12 cellular contexts compared by ENCODE assay signal in the genomic region with DNA sequence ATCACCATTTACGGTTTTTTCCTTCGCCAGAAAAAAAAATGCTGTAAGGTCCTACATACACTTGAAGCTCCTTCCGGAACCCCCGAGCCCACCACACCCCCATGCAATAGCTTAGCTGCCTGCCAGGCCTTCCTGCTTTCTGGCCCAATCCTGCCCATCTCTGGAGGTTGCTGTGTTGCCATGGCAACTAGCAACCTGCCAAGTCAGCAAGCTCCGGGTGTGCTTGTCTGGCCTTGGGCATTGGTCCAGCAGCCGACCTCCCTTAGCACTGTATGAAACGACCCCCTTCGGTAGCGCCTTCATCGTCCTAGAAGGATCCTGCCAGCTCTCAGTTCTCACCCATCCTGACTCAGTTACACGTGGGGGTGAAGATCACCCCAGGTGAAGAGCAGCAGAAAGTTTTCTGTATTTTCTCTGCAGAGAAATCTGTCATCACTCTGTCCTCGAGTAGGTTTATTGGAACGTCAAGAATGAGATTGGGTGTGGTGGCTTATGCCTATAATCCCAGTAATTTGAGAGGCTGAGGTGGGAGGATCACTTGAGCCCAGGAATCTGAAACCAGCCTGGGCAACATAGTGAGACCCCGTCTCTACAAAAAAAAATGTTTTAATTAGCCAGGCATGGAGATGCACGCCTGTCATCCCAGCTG. TPM values are rescaled to one million over a fixed set of nuclear protein-coding genes. Genes with fewer than 3 reads are reported as not detected.
DNase-seq lines count a peak whose midpoint lies in the region; ATAC-seq and TF ChIP-seq lines count a peak whose summit lies in the region.
"Had no signal": no experiment of that assay in that cellular context is flagged by ENCODE, and none has a peak within 500 bp of the region (broad histone marks: within the 10 kb centered on the region; RNA-seq: fewer than 3 reads in every experiment).

No MANE protein-coding gene starts in this region.

- no peaks in the 10 kb centered on the region for H3K36me3 ChIP-seq in ovary

- no peak overlapping the region for H3K27ac ChIP-seq in ovary

- intact Hi-C loops in ovary (cut with DNase I), result loop anchor here in 2 of 4 donors (5.0 to 10.0 kb wide), 2 partner anchors 327 to 329 kb away; no protein-coding TSS in a partner anchor

- CTCF ChIA-PET in HEK293T (lab: Yijun Ruan, JAX), result no interaction called here

- WGBS in ovary, 3 donors, result 21 to 26% (median 23%) methylated on average over 15 of the region's 15 CpGs

- ATAC-seq in HG02973 (IDR thresholded peaks at IDR 0.05; ENCODE audit: unreplicated experiment), result no peak
- ATAC-seq: natural killer cell; stimulated activated effector memory CD8-positive, alpha-beta T cell treated with anti-CD3 and anti-CD28 coated beads, Interleukin-12 subunit alpha, Interleukin-12 subunit beta, amount 100 ng/mL, for 72 hours had no signal

- TF ChIP-seq EP300 in ovary (IDR thresholded peaks at IDR 0.05), result no peak

- DNase-seq in NCI-H1417 (lab: John Stamatoyannopoulos, UW) (peak; percentile 18 to 88 (median 75)), NCI-H1417 treated with DMSO at 0.1 percent for 48 hours (lab: John Stamatoyannopoulos, UW) (no peak), NCI-H446 (lab: John Stamatoyannopoulos, UW) (peak; percentile 59 to 91), cerebellum (ENCODE audit: low spot score) (peak; percentile 75), ovary (peak in 3 of 5 donors; percentile 32 to 67 (median 41)), HEK293T (ENCODE audit: extremely low spot score) (no peak)
- no peak for DNase-seq in activated CD4-positive, alpha-beta T cell treated with anti-CD3 and anti-CD28 coated beads for 1 hour
- DNase-seq: GF-D8; natural killer cell; NK-92 treated with Interleukin-12 subunit alpha and Interleukin-12 subunit beta, amount 100 ng/mL, for 24 hours had no signal

- H3K27me3 ChIP-seq in ovary, result no peaks in the 10 kb centered on the region

- H3K4me1 ChIP-seq in ovary (ENCODE audit: insufficient read depth), result peaks cover 2% of the 10 kb centered on the region

- no peaks in the 10 kb centered on the region for H3K9me3 ChIP-seq in ovary

- H3K4me3 ChIP-seq in ovary, result no peak overlapping the region

- no peak for TF ChIP-seq CTCF in ovary (IDR thresholded peaks at IDR 0.05)

- POLR2A ChIA-PET in HEK293T (lab: Yijun Ruan, JAX), result no interaction called here

- TF ChIP-seq POLR2A in ovary (IDR thresholded peaks at IDR 0.05), result no peak

TF ChIP-seq in HEK293T, 16 proteins besides CTCF, POLR2A, EP300 and RAD21:
- TF ChIP-seq FOXK2 (IDR thresholded peaks at IDR 0.05) (no peak), ARNT (IDR thresholded peaks at IDR 0.05) (no peak), NFRKB (IDR thresholded peaks at IDR 0.05) (no peak), SUZ12 (IDR thresholded peaks at IDR 0.05) (no peak), TARDBP (IDR thresholded peaks at IDR 0.05) (no peak), FOXA1 (IDR thresholded peaks at IDR 0.05) (no peak), L3MBTL2 (conservative IDR thresholded peaks at IDR 0.05) (no peak), ZNF384 (IDR thresholded peaks at IDR 0.05) (no peak), HDGF (IDR thresholded peaks at IDR 0.05; ENCODE audit: borderline replicate concordance) (no peak), FOXM1 (IDR thresholded peaks at IDR 0.05; ENCODE audit: borderline replicate concordance) (no peak), ELF4 (IDR thresholded peaks at IDR 0.05) (no peak), SP1 (IDR thresholded peaks at IDR 0.05) (no peak), CTBP1 (IDR thresholded peaks at IDR 0.05; ENCODE audit: borderline replicate concordance) (no peak), BHLHE40 (IDR thresholded peaks at IDR 0.05; ENCODE audit: borderline replicate concordance) (no peak), LEF1 (IDR thresholded peaks at IDR 0.05; ENCODE audit: borderline replicate concordance) (no peak)
- TF ChIP-seq, protein P1, sequence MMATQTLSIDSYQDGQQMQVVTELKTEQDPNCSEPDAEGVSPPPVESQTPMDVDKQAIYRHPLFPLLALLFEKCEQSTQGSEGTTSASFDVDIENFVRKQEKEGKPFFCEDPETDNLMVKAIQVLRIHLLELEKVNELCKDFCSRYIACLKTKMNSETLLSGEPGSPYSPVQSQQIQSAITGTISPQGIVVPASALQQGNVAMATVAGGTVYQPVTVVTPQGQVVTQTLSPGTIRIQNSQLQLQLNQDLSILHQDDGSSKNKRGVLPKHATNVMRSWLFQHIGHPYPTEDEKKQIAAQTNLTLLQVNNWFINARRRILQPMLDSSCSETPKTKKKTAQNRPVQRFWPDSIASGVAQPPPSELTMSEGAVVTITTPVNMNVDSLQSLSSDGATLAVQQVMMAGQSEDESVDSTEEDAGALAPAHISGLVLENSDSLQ (IDR thresholded peaks at IDR 0.05), result no peak

RNA-seq across cellular contexts. Expression of a gene that starts 47.4 kb away (rescaled TPM):
- total RNA-seq in cerebellum (26.7 TPM), ovary (1 to 10 TPM; 4.5 to 9.6 (median 7.3) TPM)
- polyA plus RNA-seq in ovary, result 1 to 10 TPM; 2.2 to 6.5 TPM

RNA-seq across cellular contexts. Expression of a gene that starts 48.8 kb away (rescaled TPM):
- total RNA-seq in cerebellum, result 49.7 TPM
- 10 to 100 TPM; 34.2 to 49.7 (median 43.5) TPM for total RNA-seq in ovary
- 10 to 100 TPM; 30.3 to 69.0 TPM for polyA plus RNA-seq in ovary

Comparison
In these comparisons a context has a peak if more than half of its experiments do, and no peak if none do; other contexts are left out.
1. DNase-seq: peak in NCI-H1417 (3 of 3), NCI-H446 (2 of 2), cerebellum (single experiment) and ovary (3 of 5); none in NCI-H1417 treated with DMSO at 0.1 percent for 48 hours (single experiment), HEK293T (single experiment) and activated CD4-positive, alpha-beta T cell treated with anti-CD3 and anti-CD28 coated beads for 1 hour (single experiment).